23 cellular contexts compared by ENCODE assay signal in the genomic region with DNA sequence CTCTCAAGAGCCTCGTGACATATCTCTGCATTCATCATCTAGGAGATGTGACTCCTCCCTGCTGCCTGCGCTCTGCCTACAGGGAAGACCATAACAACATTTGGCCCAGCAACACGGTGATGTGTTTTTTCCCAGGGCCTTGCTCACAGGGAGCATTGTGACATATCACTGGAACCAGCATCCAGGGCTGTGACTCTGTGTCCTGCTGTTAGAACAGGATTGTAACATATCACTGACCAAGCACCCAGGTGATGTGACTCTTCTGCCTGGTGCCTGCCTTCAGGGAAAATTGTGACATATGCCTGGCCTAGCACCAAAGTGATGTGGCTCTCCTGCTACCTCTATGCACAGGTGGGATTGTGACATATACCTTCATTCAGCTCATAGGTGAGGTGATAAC.
"Had no signal": no experiment of that assay in that cellular context is flagged by ENCODE, and none has a peak within 500 bp of the region (broad histone marks: within the 10 kb centered on the region; RNA-seq: fewer than 3 reads in every experiment).

No MANE protein-coding gene starts in this region.

- H3K9me3 ChIP-seq: colonic mucosa, gastrocnemius medialis had no signal

- H3K36me3 ChIP-seq: colonic mucosa, esophagus muscularis mucosa, esophagus squamous epithelium, gastrocnemius medialis, gastroesophageal sphincter, heart left ventricle, heart right ventricle had no signal

- DNase-seq: colonic mucosa; cortex of kidney; dermis blood vessel endothelial cell; dorsolateral prefrontal cortex; effector CD4-positive, alpha-beta T cell; effector CD8-positive, alpha-beta T cell; effector memory CD4-positive, alpha-beta T cell; effector memory CD8-positive, alpha-beta T cell; endodermal cell; erythroblast; esophagus squamous epithelium; foreskin fibroblast; foreskin keratinocyte; foreskin melanocyte; gastrocnemius medialis; glutamatergic neuron; head of caudate nucleus; heart left ventricle; heart right ventricle had no signal

- H3K27ac ChIP-seq: colonic mucosa, coronary artery, dorsolateral prefrontal cortex, epithelial cell of prostate, esophagus muscularis mucosa, esophagus squamous epithelium, foreskin keratinocyte, gastrocnemius medialis, gastroesophageal sphincter, heart left ventricle, heart right ventricle had no signal

- H3K4me3 ChIP-seq: colonic mucosa, coronary artery, dorsolateral prefrontal cortex, esophagus muscularis mucosa, esophagus squamous epithelium, gastrocnemius medialis, gastroesophageal sphincter, heart left ventricle, heart right ventricle had no signal

- H3K27me3 ChIP-seq: colonic mucosa, dorsolateral prefrontal cortex, esophagus muscularis mucosa, esophagus squamous epithelium, foreskin keratinocyte, gastrocnemius medialis, gastroesophageal sphincter, heart left ventricle, heart right ventricle had no signal

- H3K4me1 ChIP-seq: colonic mucosa, esophagus muscularis mucosa, esophagus squamous epithelium, foreskin keratinocyte, gastrocnemius medialis, gastroesophageal sphincter, heart left ventricle, heart right ventricle had no signal
